ENCODE assay signal across 9 cellular contexts in genomic region chr11:19715373-19715772, GRCh38. TPM values are rescaled to one million over a fixed set of nuclear protein-coding genes. Genes with fewer than 3 reads are reported as not detected.
DNase-seq lines count a peak whose midpoint lies in the region; ATAC-seq and TF ChIP-seq lines count a peak whose summit lies in the region.
"Had no signal": no experiment of that assay in that cellular context is flagged by ENCODE, and none has a peak within 500 bp of the region (broad histone marks: within the 10 kb centered on the region; RNA-seq: fewer than 3 reads in every experiment).

No MANE protein-coding gene starts in this region.

- POLR2A ChIA-PET in AG04450 (lab: Yijun Ruan, JAX) = interaction anchor here (0.6 to 3.0 kb wide), 6 partner anchors 35 to 248 kb away, joined by 3 to 14 read pairs (median 4); no protein-coding TSS in a partner anchor

- no peak for ATAC-seq in natural killer cell treated with Interleukin-12 subunit alpha and Interleukin-12 subunit beta and Interleukin-15 and Interleukin-18, amount 100 ng/mL, for 72 hours
- ATAC-seq in activated naive CD4-positive, alpha-beta T cell treated with anti-CD3 and anti-CD28 coated beads, Interleukin-2, amount 50 U/mL, for 72 hours = no peak

- H3K27me3 ChIP-seq in AG04450 (ENCODE audit: control insufficient read depth, insufficient read depth, low read length) = no peaks in the 10 kb centered on the region

- no peak overlapping the region for H3K27ac Mint-ChIP-seq in natural killer cell treated with Interleukin-12 subunit alpha and Interleukin-12 subunit beta and Interleukin-15 and Interleukin-18, amount 100 ng/mL, for 72 hours
- no peak overlapping the region for H3K27ac Mint-ChIP-seq in activated naive CD4-positive, alpha-beta T cell treated with anti-CD3 and anti-CD28 coated beads, Interleukin-2, amount 50 U/mL, for 72 hours

- DNase-seq in AG04450 (ENCODE audit: low read depth, low spot score) (peak; percentile 81), M059J (ENCODE audit: low read depth) (peak; percentile 98), dermis microvascular lymphatic vessel endothelial cell (ENCODE audit: low read depth in 2 of 2) (peak; percentile 67 to 96), NCI-H446 treated with DMSO at 0.1 percent for 48 hours (lab: John Stamatoyannopoulos, UW) (no peak), NCI-H510A treated with DMSO at 0.1 percent for 48 hours (lab: John Stamatoyannopoulos, UW) (no peak), NCI-H1436 (lab: John Stamatoyannopoulos, UW) (no peak)
- no peak for DNase-seq in natural killer cell treated with Interleukin-12 subunit alpha and Interleukin-12 subunit beta and Interleukin-15 and Interleukin-18, amount 100 ng/mL, for 72 hours (ENCODE audit: low spot score)
- no peak for DNase-seq in activated naive CD4-positive, alpha-beta T cell treated with anti-CD3 and anti-CD28 coated beads, Interleukin-2, amount 50 U/mL, for 72 hours (ENCODE audit: low spot score in 2 of 2)
- DNase-seq: KG1 had no signal

- no peak for TF ChIP-seq CTCF in AG04450 (IDR thresholded peaks at IDR 0.05; ENCODE audit: low read depth, low read length)

- H3K36me3 Mint-ChIP-seq in natural killer cell treated with Interleukin-12 subunit alpha and Interleukin-12 subunit beta and Interleukin-15 and Interleukin-18, amount 100 ng/mL, for 72 hours = no peaks in the 10 kb centered on the region
- no peaks in the 10 kb centered on the region for H3K36me3 Mint-ChIP-seq in activated naive CD4-positive, alpha-beta T cell treated with anti-CD3 and anti-CD28 coated beads, Interleukin-2, amount 50 U/mL, for 72 hours

- H3K27ac ChIP-seq in AG04450 (ENCODE audit: low read depth, low read length) = peak overlapping the region; percentile 99

- H3K9me3 Mint-ChIP-seq in natural killer cell treated with Interleukin-12 subunit alpha and Interleukin-12 subunit beta and Interleukin-15 and Interleukin-18, amount 100 ng/mL, for 72 hours = no peaks in the 10 kb centered on the region
- H3K9me3 Mint-ChIP-seq in activated naive CD4-positive, alpha-beta T cell treated with anti-CD3 and anti-CD28 coated beads, Interleukin-2, amount 50 U/mL, for 72 hours = no peaks in the 10 kb centered on the region

- H3K4me3 Mint-ChIP-seq in natural killer cell treated with Interleukin-12 subunit alpha and Interleukin-12 subunit beta and Interleukin-15 and Interleukin-18, amount 100 ng/mL, for 72 hours = peak overlapping the region; percentile 56

- CTCF ChIA-PET in AG04450 (lab: Charles Lee) = interaction anchor here (1.4 to 2.0 kb wide), 2 partner anchors 27 to 189 kb away, joined by 4 to 5 read pairs; no protein-coding TSS in a partner anchor

- peaks cover 15 to 25% of the 10 kb centered on the region in 2 donors for H3K4me1 Mint-ChIP-seq in natural killer cell treated with Interleukin-12 subunit alpha and Interleukin-12 subunit beta and Interleukin-15 and Interleukin-18, amount 100 ng/mL, for 72 hours (ENCODE audit: low read depth in 2 of 2)

- H3K4me3 ChIP-seq in AG04450 (ENCODE audit: low read depth, low read length) = peak overlapping the region; percentile 85

- H3K9me3 ChIP-seq in AG04450 (ENCODE audit: control insufficient read depth, insufficient read depth, low read length) = no peaks in the 10 kb centered on the region; the same call in 1 of the 2 replicates

- H3K27me3 Mint-ChIP-seq in natural killer cell treated with Interleukin-12 subunit alpha and Interleukin-12 subunit beta and Interleukin-15 and Interleukin-18, amount 100 ng/mL, for 72 hours = peaks cover 34 to 44% of the 10 kb centered on the region in 2 donors

RNA-seq across cellular contexts. Expression of gene NAV2, which starts 2.7 kb away (rescaled TPM):
- polyA plus RNA-seq in AG04450 (2011; rRNA removed) = 5.1 and 7.2 TPM in 2 replicates
- 22.0 and 25.3 TPM in 2 replicates for polyA minus RNA-seq in AG04450 (2011; rRNA and poly(A)+ RNA removed)
- 6.4 and 15.6 TPM in 2 replicates for total RNA-seq in M059J (2014; rRNA removed; shearing (Covaris generic))
- total RNA-seq in dermis microvascular lymphatic vessel endothelial cell = 3.2 and 3.9 TPM in 2 replicates
- total RNA-seq in natural killer cell treated with Interleukin-12 subunit alpha and Interleukin-12 subunit beta and Interleukin-15 and Interleukin-18, amount 100 ng/mL, for 72 hours = under 1 TPM; 0.31 to 0.67 TPM
- under 1 TPM; 0.27 to 0.88 TPM for total RNA-seq in activated naive CD4-positive, alpha-beta T cell treated with anti-CD3 and anti-CD28 coated beads, Interleukin-2, amount 50 U/mL, for 72 hours

Comparison
In these comparisons a context has a peak if more than half of its experiments do, and no peak if none do; other contexts are left out.
1. DNase-seq: peak in AG04450 (single experiment), M059J (single experiment) and dermis microvascular lymphatic vessel endothelial cell (2 of 2); none in natural killer cell treated with Interleukin-12 subunit alpha and Interleukin-12 subunit beta and Interleukin-15 and Interleukin-18, amount 100 ng/mL, for 72 hours (single experiment), NCI-H446 treated with DMSO at 0.1 percent for 48 hours (single experiment), NCI-H510A treated with DMSO at 0.1 percent for 48 hours (single experiment), NCI-H1436 (single experiment) and activated naive CD4-positive, alpha-beta T cell treated with anti-CD3 and anti-CD28 coated beads, Interleukin-2, amount 50 U/mL, for 72 hours (0 of 2).